In the genomic region with DNA sequence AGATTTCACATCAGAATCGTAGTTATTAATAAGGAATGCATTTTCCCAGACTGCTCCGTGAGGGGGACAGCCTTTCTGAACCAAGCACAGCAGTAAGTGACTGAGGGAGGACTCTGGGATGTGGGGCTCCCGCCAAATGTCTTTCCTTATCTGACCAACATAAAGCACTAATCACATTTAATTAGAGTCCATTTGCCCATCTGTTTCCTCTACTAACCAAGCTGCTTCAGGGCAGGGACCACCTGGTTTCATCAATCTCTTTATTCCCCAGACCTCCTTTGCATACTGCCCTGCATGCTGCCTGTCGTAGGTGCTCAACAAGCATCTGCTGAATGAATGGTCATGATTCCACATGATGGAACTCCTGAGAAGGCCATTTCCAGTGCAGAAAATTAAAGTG, we compare ENCODE assay signal across 25 cellular contexts.
"Had no signal": no experiment of that assay in that cellular context is flagged by ENCODE, and none has a peak within 500 bp of the region (broad histone marks: within the 10 kb centered on the region; RNA-seq: fewer than 3 reads in every experiment).

No MANE protein-coding gene starts in this region.

- H3K9me3 ChIP-seq: breast epithelium, esophagus muscularis mucosa, neutrophil, ovary, psoas muscle had no signal

- H3K27ac Mint-ChIP-seq: activated naive CD8-positive, alpha-beta T cell treated with anti-CD3 and anti-CD28 coated beads for 36 hours; memory B cell; natural killer cell treated with Interleukin-12 subunit alpha and Interleukin-12 subunit beta and Interleukin-15 and Interleukin-18, amount 100 ng/mL, for 72 hours; stimulated activated naive CD8-positive, alpha-beta T cell treated with anti-CD3 and anti-CD28 coated beads, Interleukin-15, Interleukin-2, amounts not matched to agents 100 ng/mL and 50 ng/mL, for 24 hours had no signal

- H3K36me3 ChIP-seq: breast epithelium, esophagus muscularis mucosa, neutrophil, ovary, tibial artery had no signal

- DNase-seq: activated CD4-positive, alpha-beta T cell treated with anti-CD3 and anti-CD28 coated beads for 4 hours; activated CD4-positive, alpha-beta T cell treated with anti-CD3 and anti-CD28 coated beads, Interleukin-2, amount 50 U/mL, for 48 hours; activated CD4-positive, CD25-positive, alpha-beta regulatory T cell; activated CD8-positive, alpha-beta memory T cell treated with anti-CD3 and anti-CD28 coated beads, Interleukin-2, amount 50 U/mL, for 48 hours; activated naive CD4-positive, alpha-beta T cell treated with Interleukin-2 at 50 U/mL for 16 hours; activated naive CD8-positive, alpha-beta T cell treated with anti-CD3 and anti-CD28 coated beads for 36 hours; activated T-cell treated with anti-CD3 and anti-CD28 coated beads, Interleukin-2, amount 50 U/mL, for 4 hours; amniotic stem cell; dorsolateral prefrontal cortex; head of caudate nucleus; islet precursor cell; left cardiac atrium; ovary; psoas muscle; right cardiac atrium; stimulated activated CD4-positive, alpha-beta T cell treated with anti-CD3 and anti-CD28 coated beads, Interleukin-12 subunit alpha, Interleukin-12 subunit beta, amount 100 ng/mL, for 4 hours; stimulated activated CD4-positive, alpha-beta T cell treated with anti-CD3 and anti-CD28 coated beads, Interleukin-4, amount 100 ng/mL, for 4 hours; tibial artery had no signal

- H3K9me3 Mint-ChIP-seq: activated naive CD8-positive, alpha-beta T cell treated with anti-CD3 and anti-CD28 coated beads for 36 hours; activated T-cell treated with anti-CD3 and anti-CD28 coated beads, Interleukin-2, amount 50 U/mL, for 4 hours; central memory CD8-positive, alpha-beta T cell; natural killer cell treated with Interleukin-12 subunit alpha and Interleukin-12 subunit beta and Interleukin-15 and Interleukin-18, amount 100 ng/mL, for 72 hours; stimulated activated naive CD8-positive, alpha-beta T cell treated with anti-CD3 and anti-CD28 coated beads, Interleukin-15, Interleukin-2, amounts not matched to agents 100 ng/mL and 50 ng/mL, for 24 hours had no signal

- H3K27me3 ChIP-seq: breast epithelium, dorsolateral prefrontal cortex, esophagus muscularis mucosa, neutrophil, ovary, tibial artery had no signal

- H3K36me3 Mint-ChIP-seq: activated naive CD8-positive, alpha-beta T cell treated with anti-CD3 and anti-CD28 coated beads for 36 hours; memory B cell; natural killer cell treated with Interleukin-12 subunit alpha and Interleukin-12 subunit beta and Interleukin-15 and Interleukin-18, amount 100 ng/mL, for 72 hours had no signal

- H3K4me3 ChIP-seq: breast epithelium, dorsolateral prefrontal cortex, esophagus muscularis mucosa, ovary, psoas muscle, tibial artery had no signal

- ATAC-seq: activated T-cell treated with anti-CD3 and anti-CD28 coated beads, Interleukin-2, amount 50 U/mL, for 4 hours; left cardiac atrium; natural killer cell treated with Interleukin-12 subunit alpha and Interleukin-12 subunit beta and Interleukin-15 and Interleukin-18, amount 100 ng/mL, for 72 hours; psoas muscle; right cardiac atrium had no signal

- H3K4me3 Mint-ChIP-seq: activated naive CD8-positive, alpha-beta T cell treated with anti-CD3 and anti-CD28 coated beads for 36 hours; activated T-cell treated with anti-CD3 and anti-CD28 coated beads, Interleukin-2, amount 50 U/mL, for 4 hours; central memory CD8-positive, alpha-beta T cell; memory B cell; natural killer cell treated with Interleukin-12 subunit alpha and Interleukin-12 subunit beta and Interleukin-15 and Interleukin-18, amount 100 ng/mL, for 72 hours; stimulated activated naive CD8-positive, alpha-beta T cell treated with anti-CD3 and anti-CD28 coated beads, Interleukin-15, Interleukin-2, amounts not matched to agents 100 ng/mL and 50 ng/mL, for 24 hours had no signal

- H3K27me3 Mint-ChIP-seq: activated naive CD8-positive, alpha-beta T cell treated with anti-CD3 and anti-CD28 coated beads for 36 hours; central memory CD8-positive, alpha-beta T cell; memory B cell; natural killer cell treated with Interleukin-12 subunit alpha and Interleukin-12 subunit beta and Interleukin-15 and Interleukin-18, amount 100 ng/mL, for 72 hours; stimulated activated naive CD8-positive, alpha-beta T cell treated with anti-CD3 and anti-CD28 coated beads, Interleukin-15, Interleukin-2, amounts not matched to agents 100 ng/mL and 50 ng/mL, for 24 hours had no signal

- H3K4me1 Mint-ChIP-seq: central memory CD8-positive, alpha-beta T cell had no signal

- H3K27ac ChIP-seq: breast epithelium, dorsolateral prefrontal cortex, esophagus muscularis mucosa, neutrophil, ovary, psoas muscle, tibial artery had no signal
